20 cellular contexts compared by ENCODE assay signal in genomic region chrX:105882581-105883275, GRCh38.
DNase-seq lines count a peak whose midpoint lies in the region; ATAC-seq and TF ChIP-seq lines count a peak whose summit lies in the region.
"Had no signal": no experiment of that assay in that cellular context is flagged by ENCODE, and none has a peak within 500 bp of the region (broad histone marks: within the 10 kb centered on the region; RNA-seq: fewer than 3 reads in every experiment).

No MANE protein-coding gene starts in this region.

- H3K4me3 Mint-ChIP-seq in GM23338, result no peak overlapping the region
- H3K4me3 Mint-ChIP-seq: activated CD4-positive, alpha-beta memory T cell treated with anti-CD3 and anti-CD28 coated beads, Interleukin-2, amount 10 ng/mL, durations not matched to agents 7 days and 5 days had no signal

- no peaks in the 10 kb centered on the region for H3K36me3 Mint-ChIP-seq in GM23338 (ENCODE audit: low read depth)

- CTCF ChIA-PET in A673 (lab: Charles Lee), result no interaction called here

- no peak overlapping the region for H3K27ac Mint-ChIP-seq in GM23338
- H3K27ac Mint-ChIP-seq: activated CD4-positive, alpha-beta memory T cell treated with anti-CD3 and anti-CD28 coated beads, Interleukin-2, amount 10 ng/mL, durations not matched to agents 7 days and 5 days; activated T-helper 2 cell treated with anti-CD3 and anti-CD28 coated beads, Interferon-gamma antibody, Interleukin-2, Interleukin-4, amounts not matched to agents 10 μg/mL and 5 μg/mL and 100 μg/mL, durations not matched to agents 14 hours and 24 hours and 36 hours had no signal

- no peaks in the 10 kb centered on the region for H3K4me1 Mint-ChIP-seq in GM23338
- H3K4me1 Mint-ChIP-seq: activated CD4-positive, alpha-beta memory T cell treated with anti-CD3 and anti-CD28 coated beads, Interleukin-2, amount 10 ng/mL, durations not matched to agents 7 days and 5 days had no signal

- no TSS peak for BruUV-seq in A673 (replicated peaks; lab: Mats Ljungman, UMichigan)

- intact Hi-C loops in A673 (cut with micrococcal nuclease; ENCODE audit: unreplicated experiment) (no loop called here), colonic mucosa (cut with DNase I) (no loop called here)

- H3K27ac ChIP-seq in A673 (ENCODE audit: low read depth, low read length, poor library complexity, severe bottlenecking) (no peak overlapping the region), GM23338 (ENCODE audit: low read depth) (no peak overlapping the region), colonic mucosa (no peak overlapping the region)
- H3K27ac ChIP-seq: dorsolateral prefrontal cortex, esophagus squamous epithelium, upper lobe of right lung had no signal

- no peak for ATAC-seq in GM23338
- ATAC-seq: left colon; stimulated activated naive CD8-positive, alpha-beta T cell treated with anti-CD3 and anti-CD28 coated beads, Interleukin-15, Interleukin-2, amounts not matched to agents 100 U/mL and 50 U/mL, for 24 hours; upper lobe of right lung had no signal

- no peak overlapping the region for H3K4me2 ChIP-seq in GM23338

- no peaks in the 10 kb centered on the region for H4K20me1 ChIP-seq in GM23338 (replicated peaks; ENCODE audit: insufficient read depth)

- DNase-seq in A673 (ENCODE audit: low spot score) (peak; percentile 0), LHCN-M2 (ENCODE audit: low read depth) (peak; percentile 1), adipocyte (ENCODE audit: low read depth) (peak; percentile 63), foreskin fibroblast (peak; percentile 1 to 36), NCI-H1930 (lab: John Stamatoyannopoulos, UW) (no peak), GM23338 (ENCODE audit: low spot score) (no peak), T-helper 2 cell (no peak), colonic mucosa (no peak)
- DNase-seq: activated CD4-positive, alpha-beta memory T cell treated with anti-CD3 and anti-CD28 coated beads, Interleukin-2, amount 10 ng/mL, durations not matched to agents 7 days and 5 days; Caco-2; dorsolateral prefrontal cortex; esophagus squamous epithelium; HCEC 1CT; left colon; MM.1S; posterior cingulate gyrus; stimulated activated naive CD8-positive, alpha-beta T cell treated with anti-CD3 and anti-CD28 coated beads, Interleukin-15, Interleukin-2, amounts not matched to agents 100 U/mL and 50 U/mL, for 24 hours; SW 1271; upper lobe of right lung had no signal

- H3K27me3 ChIP-seq in A673 (replicated peaks; ENCODE audit: insufficient read depth, low read depth, low read length, poor library complexity), result no peaks in the 10 kb centered on the region
- peaks cover 7% of the 10 kb centered on the region for H3K27me3 ChIP-seq in adipocyte (replicated peaks; ENCODE audit: control insufficient read depth, insufficient read depth, low read length)
- H3K27me3 ChIP-seq in GM23338 (ENCODE audit: insufficient read depth), result no peaks in the 10 kb centered on the region
- no peaks in the 10 kb centered on the region for H3K27me3 ChIP-seq in colonic mucosa
- H3K27me3 ChIP-seq: esophagus squamous epithelium, upper lobe of right lung had no signal

- H3K4me3 ChIP-seq in A673 (ENCODE audit: low read depth, low read length, poor library complexity, severe bottlenecking), result no peak overlapping the region
- no peak overlapping the region for H3K4me3 ChIP-seq in adipocyte (ENCODE audit: low read length)
- H3K4me3 ChIP-seq in foreskin fibroblast (ENCODE audit: low read depth in 1 of 2, low read length in 2 of 2), result no peak overlapping the region
- no peak overlapping the region for H3K4me3 ChIP-seq in GM23338
- no peak overlapping the region for H3K4me3 ChIP-seq in colonic mucosa
- H3K4me3 ChIP-seq: dorsolateral prefrontal cortex, esophagus squamous epithelium, upper lobe of right lung had no signal

- no peaks in the 10 kb centered on the region for H3K9me2 ChIP-seq in GM23338 (ENCODE audit: insufficient read depth)

- no peaks in the 10 kb centered on the region for H3F3A ChIP-seq in GM23338 (replicated peaks; ENCODE audit: low read depth)

- H3K9me3 Mint-ChIP-seq in GM23338, result no peaks in the 10 kb centered on the region; the same call in 2 of the 3 replicates
- H3K9me3 Mint-ChIP-seq: activated CD4-positive, alpha-beta memory T cell treated with anti-CD3 and anti-CD28 coated beads, Interleukin-2, amount 10 ng/mL, durations not matched to agents 7 days and 5 days; activated T-helper 2 cell treated with anti-CD3 and anti-CD28 coated beads, Interferon-gamma antibody, Interleukin-2, Interleukin-4, amounts not matched to agents 10 μg/mL and 5 μg/mL and 100 μg/mL, durations not matched to agents 14 hours and 24 hours and 36 hours had no signal

- H3K79me2 ChIP-seq in GM23338 (replicated peaks; ENCODE audit: insufficient read depth), result no peaks in the 10 kb centered on the region

- H3K9ac ChIP-seq in adipocyte (ENCODE audit: low read length) (no peak overlapping the region), colonic mucosa (ENCODE audit: low read depth in 2 of 2, low read length in 2 of 2) (no peak overlapping the region)

- no peak for TF ChIP-seq CTCF in A673 (conservative IDR thresholded peaks at IDR 0.05; ENCODE audit: low read depth, low read length)
- no peak for TF ChIP-seq CTCF in foreskin fibroblast (IDR thresholded peaks at IDR 0.05; ENCODE audit: low read depth, low read length)
- no peak for TF ChIP-seq CTCF in GM23338 (conservative IDR thresholded peaks at IDR 0.05; ENCODE audit: low read depth in 2 of 2)
- no peak for TF ChIP-seq CTCF in colonic mucosa (IDR thresholded peaks at IDR 0.05)

- no peaks in the 10 kb centered on the region for H3K27me3 Mint-ChIP-seq in GM23338 (ENCODE audit: insufficient read depth, low read depth, poor library complexity)
- H3K27me3 Mint-ChIP-seq: activated CD4-positive, alpha-beta memory T cell treated with anti-CD3 and anti-CD28 coated beads, Interleukin-2, amount 10 ng/mL, durations not matched to agents 7 days and 5 days had no signal

- H3K36me3 ChIP-seq in A673 (ENCODE audit: insufficient read depth, low read length, poor library complexity, severe bottlenecking) (no peaks in the 10 kb centered on the region), adipocyte (ENCODE audit: control insufficient read depth, insufficient read depth, low read length, severe bottlenecking) (no peaks in the 10 kb centered on the region), GM23338 (ENCODE audit: insufficient read depth) (no peaks in the 10 kb centered on the region), colonic mucosa (no peaks in the 10 kb centered on the region)
- H3K36me3 ChIP-seq: esophagus squamous epithelium, upper lobe of right lung had no signal

- H3K4me1 ChIP-seq in A673 (ENCODE audit: insufficient read depth, low read length, poor library complexity, severe bottlenecking) (no peaks in the 10 kb centered on the region), adipocyte (ENCODE audit: control insufficient read depth, insufficient read depth, low read length) (no peaks in the 10 kb centered on the region), GM23338 (ENCODE audit: insufficient read depth) (no peaks in the 10 kb centered on the region), colonic mucosa (no peaks in the 10 kb centered on the region)
- H3K4me1 ChIP-seq: Caco-2, esophagus squamous epithelium, upper lobe of right lung had no signal

- POLR2A ChIA-PET in A673 (lab: Charles Lee; ENCODE audit: low non-redundant PET), result no interaction called here

- H2AFZ ChIP-seq in GM23338, result no peak overlapping the region

- H3K9me3 ChIP-seq in A673 (ENCODE audit: low read depth, low read length, poor library complexity, severe bottlenecking) (no peaks in the 10 kb centered on the region), adipocyte (ENCODE audit: control insufficient read depth, low read length) (no peaks in the 10 kb centered on the region), colonic mucosa (no peaks in the 10 kb centered on the region)
- H3K9me3 ChIP-seq: Caco-2, esophagus squamous epithelium, upper lobe of right lung had no signal

TF ChIP-seq in GM23338, 12 proteins besides CTCF, POLR2A, EP300 and RAD21:
- TF ChIP-seq ZNF331 (CRISPR knock-in tag; IDR thresholded peaks at IDR 0.05; ENCODE audit: low read depth), result no peak
- TF ChIP-seq EZH2phosphoT487 (IDR thresholded peaks at IDR 0.05; ENCODE audit: unreplicated experiment), result no peak
- no peak for TF ChIP-seq POLR2AphosphoS5 (IDR thresholded peaks at IDR 0.05; ENCODE audit: low read depth)
- TF ChIP-seq STAT1 (IDR thresholded peaks at IDR 0.05; ENCODE audit: unreplicated experiment), result no peak
- TF ChIP-seq, protein P1, sequence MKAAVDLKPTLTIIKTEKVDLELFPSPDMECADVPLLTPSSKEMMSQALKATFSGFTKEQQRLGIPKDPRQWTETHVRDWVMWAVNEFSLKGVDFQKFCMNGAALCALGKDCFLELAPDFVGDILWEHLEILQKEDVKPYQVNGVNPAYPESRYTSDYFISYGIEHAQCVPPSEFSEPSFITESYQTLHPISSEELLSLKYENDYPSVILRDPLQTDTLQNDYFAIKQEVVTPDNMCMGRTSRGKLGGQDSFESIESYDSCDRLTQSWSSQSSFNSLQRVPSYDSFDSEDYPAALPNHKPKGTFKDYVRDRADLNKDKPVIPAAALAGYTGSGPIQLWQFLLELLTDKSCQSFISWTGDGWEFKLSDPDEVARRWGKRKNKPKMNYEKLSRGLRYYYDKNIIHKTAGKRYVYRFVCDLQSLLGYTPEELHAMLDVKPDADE (IDR thresholded peaks at IDR 0.05), result no peak
- no peak for TF ChIP-seq ZNF114 (CRISPR knock-in tag; IDR thresholded peaks at IDR 0.05)
TF ChIP-seq in GM23338: peak in this region for 0.

Comparison
In these comparisons a context has a peak if more than half of its experiments do, and no peak if none do; other contexts are left out.
1. DNase-seq: peak in A673 (single experiment), LHCN-M2 (single experiment), adipocyte (single experiment) and foreskin fibroblast (2 of 2); none in NCI-H1930 (0 of 2), GM23338 (single experiment), T-helper 2 cell (0 of 5) and colonic mucosa (single experiment).